ENCODE assay signal across 13 cellular contexts in the genomic region with DNA sequence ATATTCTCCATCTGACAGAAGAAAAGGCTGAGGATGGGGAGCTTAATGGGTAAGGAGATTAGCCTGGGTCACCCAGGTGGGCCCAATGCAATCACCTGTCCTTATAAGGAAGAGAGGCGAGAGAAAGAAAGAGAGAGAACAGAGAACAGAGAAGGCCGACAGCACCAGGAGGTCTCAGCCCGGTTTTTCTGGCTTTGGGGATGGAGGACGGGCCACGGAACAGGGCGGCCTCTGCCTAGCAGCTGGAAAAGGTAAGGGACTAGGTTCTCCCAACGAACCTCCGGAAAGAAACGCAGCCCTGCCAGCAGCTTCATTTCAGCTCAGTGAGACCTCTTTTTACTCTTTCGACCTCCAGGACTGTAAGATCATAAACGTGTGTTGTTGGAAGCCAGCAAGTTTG.
DNase-seq lines count a peak whose midpoint lies in the region; ATAC-seq and TF ChIP-seq lines count a peak whose summit lies in the region.
"Had no signal": no experiment of that assay in that cellular context is flagged by ENCODE, and none has a peak within 500 bp of the region (broad histone marks: within the 10 kb centered on the region; RNA-seq: fewer than 3 reads in every experiment).

No MANE protein-coding gene starts in this region.

- 35 to 40% methylated on average over 10 to 11 of the region's 11 CpGs for WGBS in endodermal cell (ENCODE audit: insufficient coverage in 1 of 2, insufficient read length in 1 of 2), 2 experiments

- no peak overlapping the region for H3K27ac Mint-ChIP-seq in activated CD4-positive, alpha-beta T cell treated with anti-CD3 and anti-CD28 coated beads, Interleukin-2, amount 10 ng/mL, durations not matched to agents 24 days and 14 days
- H3K27ac Mint-ChIP-seq in endodermal cell (no peak overlapping the region), neural progenitor cell (no peak overlapping the region)

- H3K36me3 ChIP-seq in endodermal cell (ENCODE audit: control insufficient read depth, insufficient read depth, low read length) (no peaks in the 10 kb centered on the region), neural progenitor cell (no peaks in the 10 kb centered on the region)
- H3K36me3 ChIP-seq: tibial artery had no signal

- no peak overlapping the region for H3K4me3 ChIP-seq in endodermal cell (ENCODE audit: low read length)
- H3K4me3 ChIP-seq in neural progenitor cell = peak overlapping the region; percentile 41

- no peak overlapping the region for H2AFZ ChIP-seq in neural progenitor cell (replicated peaks)

- no peaks in the 10 kb centered on the region for H3K36me3 Mint-ChIP-seq in activated CD4-positive, alpha-beta T cell treated with anti-CD3 and anti-CD28 coated beads, Interleukin-2, amount 10 ng/mL, durations not matched to agents 24 days and 14 days (ENCODE audit: low read depth)
- H3K36me3 Mint-ChIP-seq in endodermal cell (ENCODE audit: low read depth) (no peaks in the 10 kb centered on the region), neural progenitor cell (no peaks in the 10 kb centered on the region)

- no peaks in the 10 kb centered on the region for H3K9me3 ChIP-seq in endodermal cell (ENCODE audit: control insufficient read depth, low read length)
- no peaks in the 10 kb centered on the region for H3K9me3 ChIP-seq in neural progenitor cell (ENCODE audit: low read depth)
- H3K9me3 ChIP-seq: tibial artery had no signal

- H3K27ac ChIP-seq in endodermal cell (ENCODE audit: low read depth, low read length) (no peak overlapping the region), neural progenitor cell (no peak overlapping the region)

- intact Hi-C loops in activated CD4-positive, alpha-beta T cell treated with anti-CD3 and anti-CD28 coated beads, Interleukin-2, amount 10 ng/mL, durations not matched to agents 24 days and 14 days (cut with micrococcal nuclease) = loop anchor here (5.0 to 10.0 kb wide), 5 partner anchors 114 to 1078 kb away; a partner anchor contains a TSS

- no peaks in the 10 kb centered on the region for H3K79me2 ChIP-seq in neural progenitor cell (ENCODE audit: low read depth)

- peaks cover 12% of the 10 kb centered on the region for H3K4me1 Mint-ChIP-seq in activated CD4-positive, alpha-beta T cell treated with anti-CD3 and anti-CD28 coated beads, Interleukin-2, amount 10 ng/mL, durations not matched to agents 24 days and 14 days
- H3K4me1 Mint-ChIP-seq in endodermal cell (peaks cover 11% of the 10 kb centered on the region), neural progenitor cell (peaks cover 5% of the 10 kb centered on the region)

- H3K9ac ChIP-seq in endodermal cell (ENCODE audit: extremely low read depth, low read length, poor library complexity, severe bottlenecking) (no peak overlapping the region), neural progenitor cell (no peak overlapping the region)

- peaks cover 62% of the 10 kb centered on the region for H3K27me3 ChIP-seq in endodermal cell (ENCODE audit: control insufficient read depth, insufficient read depth, low read length, poor library complexity, severe bottlenecking)
- peaks cover 64% of the 10 kb centered on the region for H3K27me3 ChIP-seq in neural progenitor cell
- H3K27me3 ChIP-seq: tibial artery had no signal

- peak overlapping the region; percentile 89 for H3K4me3 Mint-ChIP-seq in activated CD4-positive, alpha-beta T cell treated with anti-CD3 and anti-CD28 coated beads, Interleukin-2, amount 10 ng/mL, durations not matched to agents 24 days and 14 days
- H3K4me3 Mint-ChIP-seq in endodermal cell = peak overlapping the region; percentile 66
- peak overlapping the region; percentile 87 for H3K4me3 Mint-ChIP-seq in neural progenitor cell

- peak; percentile 56 for DNase-seq in activated CD4-positive, alpha-beta T cell treated with anti-CD3 and anti-CD28 coated beads, Interleukin-2, amount 10 ng/mL, durations not matched to agents 24 days and 14 days
- DNase-seq in activated CD4-positive, alpha-beta T cell treated with anti-CD3 and anti-CD28 coated beads for 1 hour = no peak
- DNase-seq in NCI-H82 (lab: John Stamatoyannopoulos, UW) = peak; percentile 84
- peak; percentile 80 for DNase-seq in endodermal cell
- peak; percentile 37 for DNase-seq in neural progenitor cell (ENCODE audit: low spot score)
- DNase-seq in stimulated activated CD4-positive, alpha-beta T cell treated with anti-CD3 and anti-CD28 coated beads, Interleukin-4, amount 100 ng/mL, for 4 hours = no peak
- no peak for DNase-seq in stimulated activated CD4-positive, alpha-beta T cell treated with anti-CD3 and anti-CD28 coated beads, Interleukin-4, amount 100 ng/mL, for 1 hour
- DNase-seq: activated CD4-positive, CD25-positive, alpha-beta regulatory T cell; activated naive CD4-positive, alpha-beta T cell treated with anti-CD3 and anti-CD28 coated beads, Interleukin-2, amount 50 U/mL, for 16 hours; DMS79 treated with DMSO at 0.1 percent for 48 hours; NCI-H1436 treated with DMSO at 0.1 percent for 48 hours had no signal

- H3K27me3 Mint-ChIP-seq in activated CD4-positive, alpha-beta T cell treated with anti-CD3 and anti-CD28 coated beads, Interleukin-2, amount 10 ng/mL, durations not matched to agents 24 days and 14 days = peaks cover 10% of the 10 kb centered on the region
- peaks cover 76% of the 10 kb centered on the region for H3K27me3 Mint-ChIP-seq in endodermal cell (ENCODE audit: insufficient read depth)
- peaks cover 28% of the 10 kb centered on the region for H3K27me3 Mint-ChIP-seq in neural progenitor cell (ENCODE audit: insufficient read depth, low read depth)

- H3K4me1 ChIP-seq in endodermal cell (ENCODE audit: control insufficient read depth, insufficient read depth, low read length) (no peaks in the 10 kb centered on the region), neural progenitor cell (no peaks in the 10 kb centered on the region)

- H3K9me3 Mint-ChIP-seq in activated CD4-positive, alpha-beta T cell treated with anti-CD3 and anti-CD28 coated beads, Interleukin-2, amount 10 ng/mL, durations not matched to agents 24 days and 14 days = no peaks in the 10 kb centered on the region
- peaks cover 6% of the 10 kb centered on the region for H3K9me3 Mint-ChIP-seq in endodermal cell
- H3K9me3 Mint-ChIP-seq in neural progenitor cell = no peaks in the 10 kb centered on the region

- no peaks in the 10 kb centered on the region for H4K20me1 ChIP-seq in neural progenitor cell (ENCODE audit: low read depth)

- H3K4me2 ChIP-seq in neural progenitor cell = peak overlapping the region; percentile 72

- ATAC-seq in GM18858 (IDR thresholded peaks at IDR 0.05; ENCODE audit: unreplicated experiment) = no peak

- H3F3A ChIP-seq in neural progenitor cell (ENCODE audit: low read depth) = peaks cover 33% of the 10 kb centered on the region

- TF ChIP-seq CTCF in endodermal cell (conservative IDR thresholded peaks at IDR 0.05) = no peak
- TF ChIP-seq CTCF in neural progenitor cell (IDR thresholded peaks at IDR 0.05) = no peak

Comparison
In these comparisons a context has a peak if more than half of its experiments do, and no peak if none do; other contexts are left out.
1. DNase-seq: peak in activated CD4-positive, alpha-beta T cell treated with anti-CD3 and anti-CD28 coated beads, Interleukin-2, amount 10 ng/mL, durations not matched to agents 24 days and 14 days (single experiment), NCI-H82 (single experiment), endodermal cell (single experiment) and neural progenitor cell (single experiment); none in activated CD4-positive, alpha-beta T cell treated with anti-CD3 and anti-CD28 coated beads for 1 hour (single experiment), stimulated activated CD4-positive, alpha-beta T cell treated with anti-CD3 and anti-CD28 coated beads, Interleukin-4, amount 100 ng/mL, for 4 hours (0 of 2) and stimulated activated CD4-positive, alpha-beta T cell treated with anti-CD3 and anti-CD28 coated beads, Interleukin-4, amount 100 ng/mL, for 1 hour (single experiment).
2. Peak in every context shown above with its lines, with median percentiles within 50 percentile points of each other: H3K4me3 Mint-ChIP-seq.